ENCODE assay signal across 1 cellular context in the genomic region with DNA sequence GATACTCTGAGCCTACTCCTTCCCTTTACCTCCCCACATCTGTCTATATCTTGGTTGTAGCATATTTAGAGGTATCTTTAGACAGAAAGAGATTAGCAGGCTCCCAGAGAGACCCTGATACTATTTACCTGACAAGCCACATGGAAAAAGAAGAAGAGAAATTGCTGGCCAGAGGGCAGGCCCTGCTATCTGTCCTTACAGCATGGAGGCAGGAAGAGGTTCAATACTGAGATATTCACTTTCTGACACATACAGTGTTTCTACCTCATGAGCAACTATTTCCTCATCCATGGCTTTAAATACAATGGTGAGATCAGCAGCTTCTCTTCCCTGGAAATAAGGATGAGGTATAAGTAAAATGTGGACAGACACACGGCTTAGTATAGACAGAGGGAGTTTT.
TF ChIP-seq lines count a peak whose summit lies in the region.

No MANE protein-coding gene starts in this region.

TF ChIP-seq in K562, 482 proteins besides CTCF, POLR2A, EP300 and RAD21 (continued from another document and continues in another):
- TF ChIP-seq CHD4 (IDR thresholded peaks at IDR 0.05; ENCODE audit: insufficient read depth, insufficient replicate concordance, low read depth, low read length, poor library complexity, severe bottlenecking) (no peak), MECOM (CRISPR knock-in tag; IDR thresholded peaks at IDR 0.05) (0 out of 2 replicates have a peak, but pooled peaks have one; percentile 29), MYC (IDR thresholded peaks at IDR 0.05; ENCODE audit: low read depth, low read length) (peak; percentile 64), MYC (CRISPR knock-in tag; IDR thresholded peaks at IDR 0.05; ENCODE audit: borderline replicate concordance, low read depth) (no peak), CC2D1A (IDR thresholded peaks at IDR 0.05) (peak; percentile 55; the same call in 1 of the 2 replicates), SPI1 (IDR thresholded peaks at IDR 0.05; ENCODE audit: borderline replicate concordance, low read depth, low read length) (peak; percentile 23; the same call in 1 of the 2 replicates), MEF2D (tag; conservative IDR thresholded peaks at IDR 0.05; ENCODE audit: low read depth) (0 out of 2 replicates have a peak, but pooled peaks have one; percentile 14), ZNF584 (CRISPR knock-in tag; IDR thresholded peaks at IDR 0.05; ENCODE audit: low read depth) (peak; percentile 71; the same call in 1 of the 2 replicates), MEF2A (IDR thresholded peaks at IDR 0.05; ENCODE audit: control insufficient read depth, low read depth, low read length) (no peak), SMAD4 (CRISPR knock-in tag; conservative IDR thresholded peaks at IDR 0.05) (peak; percentile 70; the same call in 1 of the 2 replicates), CREM (IDR thresholded peaks at IDR 0.05; ENCODE audit: low read depth) (peak; percentile 76), GABPB1 (CRISPR knock-in tag; IDR thresholded peaks at IDR 0.05) (no peak), ARID1B (IDR thresholded peaks at IDR 0.05) (peak; percentile 91), GTF2E2 (tag; IDR thresholded peaks at IDR 0.05) (no peak), BHLHE40 (IDR thresholded peaks at IDR 0.05; ENCODE audit: low read length) (0 out of 2 replicates have a peak, but pooled peaks have one; percentile 23), PRMT5 (CRISPR knock-in tag; IDR thresholded peaks at IDR 0.05) (no peak), MAFK (IDR thresholded peaks at IDR 0.05; ENCODE audit: low read length) (no peak), HDAC3 (IDR thresholded peaks at IDR 0.05; ENCODE audit: borderline replicate concordance, partially characterized antibody) (peak; percentile 78), POLR2AphosphoS5 (IDR thresholded peaks at IDR 0.05; ENCODE audit: control insufficient read depth, insufficient read depth, low read depth, low read length) (peak; percentile 87), NR2C1 (IDR thresholded peaks at IDR 0.05) (no peak), NR2C1 (tag; IDR thresholded peaks at IDR 0.05) (no peak), ZNF121 (CRISPR knock-in tag; conservative IDR thresholded peaks at IDR 0.05) (no peak), ZFPM2 (CRISPR knock-in tag; IDR thresholded peaks at IDR 0.05) (no peak), MTA3 (IDR thresholded peaks at IDR 0.05; ENCODE audit: borderline replicate concordance) (peak; percentile 61; the same call in 1 of the 2 replicates), PHB2 (IDR thresholded peaks at IDR 0.05; ENCODE audit: low read depth) (peak; percentile 58; the same call in 1 of the 2 replicates), NFIC (IDR thresholded peaks at IDR 0.05) (peak; percentile 67), EP400 (IDR thresholded peaks at IDR 0.05) (peak; percentile 52)
- TF ChIP-seq, protein P1, sequence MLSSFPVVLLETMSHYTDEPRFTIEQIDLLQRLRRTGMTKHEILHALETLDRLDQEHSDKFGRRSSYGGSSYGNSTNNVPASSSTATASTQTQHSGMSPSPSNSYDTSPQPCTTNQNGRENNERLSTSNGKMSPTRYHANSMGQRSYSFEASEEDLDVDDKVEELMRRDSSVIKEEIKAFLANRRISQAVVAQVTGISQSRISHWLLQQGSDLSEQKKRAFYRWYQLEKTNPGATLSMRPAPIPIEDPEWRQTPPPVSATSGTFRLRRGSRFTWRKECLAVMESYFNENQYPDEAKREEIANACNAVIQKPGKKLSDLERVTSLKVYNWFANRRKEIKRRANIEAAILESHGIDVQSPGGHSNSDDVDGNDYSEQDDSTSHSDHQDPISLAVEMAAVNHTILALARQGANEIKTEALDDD (IDR thresholded peaks at IDR 0.05), result 0 out of 2 replicates have a peak, but pooled peaks have one; percentile 1
- TF ChIP-seq, protein P2, sequence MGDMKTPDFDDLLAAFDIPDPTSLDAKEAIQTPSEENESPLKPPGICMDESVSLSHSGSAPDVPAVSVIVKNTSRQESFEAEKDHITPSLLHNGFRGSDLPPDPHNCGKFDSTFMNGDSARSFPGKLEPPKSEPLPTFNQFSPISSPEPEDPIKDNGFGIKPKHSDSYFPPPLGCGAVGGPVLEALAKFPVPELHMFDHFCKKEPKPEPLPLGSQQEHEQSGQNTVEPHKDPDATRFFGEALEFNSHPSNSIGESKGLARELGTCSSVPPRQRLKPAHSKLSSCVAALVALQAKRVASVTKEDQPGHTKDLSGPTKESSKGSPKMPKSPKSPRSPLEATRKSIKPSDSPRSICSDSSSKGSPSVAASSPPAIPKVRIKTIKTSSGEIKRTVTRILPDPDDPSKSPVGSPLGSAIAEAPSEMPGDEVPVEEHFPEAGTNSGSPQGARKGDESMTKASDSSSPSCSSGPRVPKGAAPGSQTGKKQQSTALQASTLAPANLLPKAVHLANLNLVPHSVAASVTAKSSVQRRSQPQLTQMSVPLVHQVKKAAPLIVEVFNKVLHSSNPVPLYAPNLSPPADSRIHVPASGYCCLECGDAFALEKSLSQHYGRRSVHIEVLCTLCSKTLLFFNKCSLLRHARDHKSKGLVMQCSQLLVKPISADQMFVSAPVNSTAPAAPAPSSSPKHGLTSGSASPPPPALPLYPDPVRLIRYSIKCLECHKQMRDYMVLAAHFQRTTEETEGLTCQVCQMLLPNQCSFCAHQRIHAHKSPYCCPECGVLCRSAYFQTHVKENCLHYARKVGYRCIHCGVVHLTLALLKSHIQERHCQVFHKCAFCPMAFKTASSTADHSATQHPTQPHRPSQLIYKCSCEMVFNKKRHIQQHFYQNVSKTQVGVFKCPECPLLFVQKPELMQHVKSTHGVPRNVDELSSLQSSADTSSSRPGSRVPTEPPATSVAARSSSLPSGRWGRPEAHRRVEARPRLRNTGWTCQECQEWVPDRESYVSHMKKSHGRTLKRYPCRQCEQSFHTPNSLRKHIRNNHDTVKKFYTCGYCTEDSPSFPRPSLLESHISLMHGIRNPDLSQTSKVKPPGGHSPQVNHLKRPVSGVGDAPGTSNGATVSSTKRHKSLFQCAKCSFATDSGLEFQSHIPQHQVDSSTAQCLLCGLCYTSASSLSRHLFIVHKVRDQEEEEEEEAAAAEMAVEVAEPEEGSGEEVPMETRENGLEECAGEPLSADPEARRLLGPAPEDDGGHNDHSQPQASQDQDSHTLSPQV (IDR thresholded peaks at IDR 0.05), result 0 out of 2 replicates have a peak, but pooled peaks have one; percentile 25
- TF ChIP-seq, protein P3, sequence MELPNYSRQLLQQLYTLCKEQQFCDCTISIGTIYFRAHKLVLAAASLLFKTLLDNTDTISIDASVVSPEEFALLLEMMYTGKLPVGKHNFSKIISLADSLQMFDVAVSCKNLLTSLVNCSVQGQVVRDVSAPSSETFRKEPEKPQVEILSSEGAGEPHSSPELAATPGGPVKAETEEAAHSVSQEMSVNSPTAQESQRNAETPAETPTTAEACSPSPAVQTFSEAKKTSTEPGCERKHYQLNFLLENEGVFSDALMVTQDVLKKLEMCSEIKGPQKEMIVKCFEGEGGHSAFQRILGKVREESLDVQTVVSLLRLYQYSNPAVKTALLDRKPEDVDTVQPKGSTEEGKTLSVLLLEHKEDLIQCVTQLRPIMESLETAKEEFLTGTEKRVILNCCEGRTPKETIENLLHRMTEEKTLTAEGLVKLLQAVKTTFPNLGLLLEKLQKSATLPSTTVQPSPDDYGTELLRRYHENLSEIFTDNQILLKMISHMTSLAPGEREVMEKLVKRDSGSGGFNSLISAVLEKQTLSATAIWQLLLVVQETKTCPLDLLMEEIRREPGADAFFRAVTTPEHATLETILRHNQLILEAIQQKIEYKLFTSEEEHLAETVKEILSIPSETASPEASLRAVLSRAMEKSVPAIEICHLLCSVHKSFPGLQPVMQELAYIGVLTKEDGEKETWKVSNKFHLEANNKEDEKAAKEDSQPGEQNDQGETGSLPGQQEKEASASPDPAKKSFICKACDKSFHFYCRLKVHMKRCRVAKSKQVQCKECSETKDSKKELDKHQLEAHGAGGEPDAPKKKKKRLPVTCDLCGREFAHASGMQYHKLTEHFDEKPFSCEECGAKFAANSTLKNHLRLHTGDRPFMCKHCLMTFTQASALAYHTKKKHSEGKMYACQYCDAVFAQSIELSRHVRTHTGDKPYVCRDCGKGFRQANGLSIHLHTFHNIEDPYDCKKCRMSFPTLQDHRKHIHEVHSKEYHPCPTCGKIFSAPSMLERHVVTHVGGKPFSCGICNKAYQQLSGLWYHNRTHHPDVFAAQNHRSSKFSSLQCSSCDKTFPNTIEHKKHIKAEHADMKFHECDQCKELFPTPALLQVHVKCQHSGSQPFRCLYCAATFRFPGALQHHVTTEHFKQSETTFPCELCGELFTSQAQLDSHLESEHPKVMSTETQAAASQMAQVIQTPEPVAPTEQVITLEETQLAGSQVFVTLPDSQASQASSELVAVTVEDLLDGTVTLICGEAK (IDR thresholded peaks at IDR 0.05), result 0 out of 2 replicates have a peak, but pooled peaks have one; percentile 6
- TF ChIP-seq, protein P3 (CRISPR knock-in tag; IDR thresholded peaks at IDR 0.05), result no peak
- TF ChIP-seq, protein P4, sequence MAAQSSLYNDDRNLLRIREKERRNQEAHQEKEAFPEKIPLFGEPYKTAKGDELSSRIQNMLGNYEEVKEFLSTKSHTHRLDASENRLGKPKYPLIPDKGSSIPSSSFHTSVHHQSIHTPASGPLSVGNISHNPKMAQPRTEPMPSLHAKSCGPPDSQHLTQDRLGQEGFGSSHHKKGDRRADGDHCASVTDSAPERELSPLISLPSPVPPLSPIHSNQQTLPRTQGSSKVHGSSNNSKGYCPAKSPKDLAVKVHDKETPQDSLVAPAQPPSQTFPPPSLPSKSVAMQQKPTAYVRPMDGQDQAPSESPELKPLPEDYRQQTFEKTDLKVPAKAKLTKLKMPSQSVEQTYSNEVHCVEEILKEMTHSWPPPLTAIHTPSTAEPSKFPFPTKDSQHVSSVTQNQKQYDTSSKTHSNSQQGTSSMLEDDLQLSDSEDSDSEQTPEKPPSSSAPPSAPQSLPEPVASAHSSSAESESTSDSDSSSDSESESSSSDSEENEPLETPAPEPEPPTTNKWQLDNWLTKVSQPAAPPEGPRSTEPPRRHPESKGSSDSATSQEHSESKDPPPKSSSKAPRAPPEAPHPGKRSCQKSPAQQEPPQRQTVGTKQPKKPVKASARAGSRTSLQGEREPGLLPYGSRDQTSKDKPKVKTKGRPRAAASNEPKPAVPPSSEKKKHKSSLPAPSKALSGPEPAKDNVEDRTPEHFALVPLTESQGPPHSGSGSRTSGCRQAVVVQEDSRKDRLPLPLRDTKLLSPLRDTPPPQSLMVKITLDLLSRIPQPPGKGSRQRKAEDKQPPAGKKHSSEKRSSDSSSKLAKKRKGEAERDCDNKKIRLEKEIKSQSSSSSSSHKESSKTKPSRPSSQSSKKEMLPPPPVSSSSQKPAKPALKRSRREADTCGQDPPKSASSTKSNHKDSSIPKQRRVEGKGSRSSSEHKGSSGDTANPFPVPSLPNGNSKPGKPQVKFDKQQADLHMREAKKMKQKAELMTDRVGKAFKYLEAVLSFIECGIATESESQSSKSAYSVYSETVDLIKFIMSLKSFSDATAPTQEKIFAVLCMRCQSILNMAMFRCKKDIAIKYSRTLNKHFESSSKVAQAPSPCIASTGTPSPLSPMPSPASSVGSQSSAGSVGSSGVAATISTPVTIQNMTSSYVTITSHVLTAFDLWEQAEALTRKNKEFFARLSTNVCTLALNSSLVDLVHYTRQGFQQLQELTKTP (IDR thresholded peaks at IDR 0.05; ENCODE audit: low read depth in 1 of 2, partially characterized antibody in 2 of 2), result peak in 1 of 2 experiments; percentile 46
- TF ChIP-seq, protein P5, sequence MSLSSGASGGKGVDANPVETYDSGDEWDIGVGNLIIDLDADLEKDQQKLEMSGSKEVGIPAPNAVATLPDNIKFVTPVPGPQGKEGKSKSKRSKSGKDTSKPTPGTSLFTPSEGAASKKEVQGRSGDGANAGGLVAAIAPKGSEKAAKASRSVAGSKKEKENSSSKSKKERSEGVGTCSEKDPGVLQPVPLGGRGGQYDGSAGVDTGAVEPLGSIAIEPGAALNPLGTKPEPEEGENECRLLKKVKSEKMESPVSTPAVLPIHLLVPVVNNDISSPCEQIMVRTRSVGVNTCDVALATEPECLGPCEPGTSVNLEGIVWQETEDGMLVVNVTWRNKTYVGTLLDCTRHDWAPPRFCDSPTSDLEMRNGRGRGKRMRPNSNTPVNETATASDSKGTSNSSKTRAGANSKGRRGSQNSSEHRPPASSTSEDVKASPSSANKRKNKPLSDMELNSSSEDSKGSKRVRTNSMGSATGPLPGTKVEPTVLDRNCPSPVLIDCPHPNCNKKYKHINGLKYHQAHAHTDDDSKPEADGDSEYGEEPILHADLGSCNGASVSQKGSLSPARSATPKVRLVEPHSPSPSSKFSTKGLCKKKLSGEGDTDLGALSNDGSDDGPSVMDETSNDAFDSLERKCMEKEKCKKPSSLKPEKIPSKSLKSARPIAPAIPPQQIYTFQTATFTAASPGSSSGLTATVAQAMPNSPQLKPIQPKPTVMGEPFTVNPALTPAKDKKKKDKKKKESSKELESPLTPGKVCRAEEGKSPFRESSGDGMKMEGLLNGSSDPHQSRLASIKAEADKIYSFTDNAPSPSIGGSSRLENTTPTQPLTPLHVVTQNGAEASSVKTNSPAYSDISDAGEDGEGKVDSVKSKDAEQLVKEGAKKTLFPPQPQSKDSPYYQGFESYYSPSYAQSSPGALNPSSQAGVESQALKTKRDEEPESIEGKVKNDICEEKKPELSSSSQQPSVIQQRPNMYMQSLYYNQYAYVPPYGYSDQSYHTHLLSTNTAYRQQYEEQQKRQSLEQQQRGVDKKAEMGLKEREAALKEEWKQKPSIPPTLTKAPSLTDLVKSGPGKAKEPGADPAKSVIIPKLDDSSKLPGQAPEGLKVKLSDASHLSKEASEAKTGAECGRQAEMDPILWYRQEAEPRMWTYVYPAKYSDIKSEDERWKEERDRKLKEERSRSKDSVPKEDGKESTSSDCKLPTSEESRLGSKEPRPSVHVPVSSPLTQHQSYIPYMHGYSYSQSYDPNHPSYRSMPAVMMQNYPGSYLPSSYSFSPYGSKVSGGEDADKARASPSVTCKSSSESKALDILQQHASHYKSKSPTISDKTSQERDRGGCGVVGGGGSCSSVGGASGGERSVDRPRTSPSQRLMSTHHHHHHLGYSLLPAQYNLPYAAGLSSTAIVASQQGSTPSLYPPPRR (CRISPR knock-in tag; IDR thresholded peaks at IDR 0.05; ENCODE audit: borderline replicate concordance), result no peak
